23 cellular contexts compared by ENCODE assay signal in the genomic region with DNA sequence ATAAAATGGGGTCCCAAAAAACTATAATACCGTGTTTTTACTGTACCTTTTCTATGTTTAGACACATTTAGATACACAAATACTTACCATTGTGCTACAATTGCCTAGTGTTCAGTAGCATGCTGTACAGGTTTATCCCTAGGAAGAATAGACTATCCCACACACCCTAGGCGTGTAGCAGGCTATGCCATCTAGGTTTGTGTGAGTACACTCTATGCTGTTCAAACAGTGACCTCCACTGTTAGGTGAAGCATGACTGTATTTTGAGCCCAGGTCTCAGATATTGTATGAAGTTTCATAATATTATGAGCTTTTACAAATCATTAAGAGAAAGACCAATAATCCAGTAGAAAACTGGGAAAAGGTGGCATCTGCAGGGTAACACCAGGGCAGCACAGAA. TPM values are rescaled to one million over a fixed set of nuclear protein-coding genes. Genes with fewer than 3 reads are reported as not detected.
A peak's percentile ranks its signal among the peaks of the same experiment; 100 is the strongest.
DNase-seq lines count a peak whose midpoint lies in the region; ATAC-seq and TF ChIP-seq lines count a peak whose summit lies in the region.
"Had no signal": no experiment of that assay in that cellular context is flagged by ENCODE, and none has a peak within 500 bp of the region (broad histone marks: within the 10 kb centered on the region; RNA-seq: fewer than 3 reads in every experiment).

No MANE protein-coding gene starts in this region.

- no peak overlapping the region for H3K4me3 Mint-ChIP-seq in dendritic cell treated with granulocyte-macrophage colony-stimulating factor and Interleukin-4, amounts not matched to agents 40 ng/mL and 50 ng/mL, for 4 days
- H3K4me3 Mint-ChIP-seq: CD4-positive, alpha-beta T cell had no signal

- H3K9me2 ChIP-seq in SK-N-SH = no peaks in the 10 kb centered on the region

- no peak overlapping the region for H3K23ac ChIP-seq in trophoblast cell (ENCODE audit: low read length)

- H2BK12ac ChIP-seq in trophoblast cell (ENCODE audit: low read length) = no peak overlapping the region

- H3K18ac ChIP-seq in trophoblast cell (ENCODE audit: low read length) = no peak overlapping the region

- H3K36me3 Mint-ChIP-seq in dendritic cell treated with granulocyte-macrophage colony-stimulating factor and Interleukin-4, amounts not matched to agents 40 ng/mL and 50 ng/mL, for 4 days (ENCODE audit: low read depth) = peaks cover 85% of the 10 kb centered on the region

- CTCF ChIA-PET in SK-N-SH (lab: Yijun Ruan, JAX) = interaction anchor here (0.9 kb wide), 1 partner anchor 20 kb away, joined by 3 read pairs; no protein-coding TSS in a partner anchor

- H3K9me3 Mint-ChIP-seq in dendritic cell treated with granulocyte-macrophage colony-stimulating factor and Interleukin-4, amounts not matched to agents 40 ng/mL and 50 ng/mL, for 4 days = no peaks in the 10 kb centered on the region
- H3K9me3 Mint-ChIP-seq: CD4-positive, alpha-beta T cell; IgD-negative memory B cell had no signal

- H3K4ac ChIP-seq in trophoblast cell (ENCODE audit: low read depth, low read length) = no peak overlapping the region

- H3K9me3 ChIP-seq in SK-N-SH (no peaks in the 10 kb centered on the region), trophoblast cell (ENCODE audit: insufficient read depth, low read depth, low read length) (no peaks in the 10 kb centered on the region)
- H3K9me3 ChIP-seq: BLaER1 treated with 17β-estradiol and CSF1 and Interleukin-3, amounts not matched to agents 10 nM and 100 nM had no signal

- H3K4me1 ChIP-seq in SK-N-SH (ENCODE audit: control insufficient read depth in 1 of 2, insufficient read depth in 2 of 2, low read depth in 1 of 2, low read length in 1 of 2) (no peaks in the 10 kb centered on the region), trophoblast cell (ENCODE audit: control insufficient read depth in 1 of 2, insufficient read depth in 2 of 2, low read length in 2 of 2) (no peaks in the 10 kb centered on the region)

- WGBS in SK-N-SH (ENCODE audit: low lambda C conversion rate) = 89% methylated on average over 2 of the region's 2 CpGs
- WGBS in trophoblast cell (ENCODE audit: extremely low coverage, insufficient coverage, insufficient read length) = no CpG with 5 or more reads among the region's 2 CpGs

- no peak overlapping the region for H4K8ac ChIP-seq in trophoblast cell (ENCODE audit: low read depth, low read length)

- TF ChIP-seq RAD21 in SK-N-SH (IDR thresholded peaks at IDR 0.05; ENCODE audit: low read length) = no peak

- H3K27ac ChIP-seq in SK-N-SH (ENCODE audit: low read depth in 2 of 2, low read length in 1 of 2) (no peak overlapping the region), trophoblast cell (ENCODE audit: low read depth, low read length) (no peak overlapping the region)
- H3K27ac ChIP-seq: RWPE1 had no signal

- peak overlapping the region; percentile 57 for H3K27ac Mint-ChIP-seq in dendritic cell treated with granulocyte-macrophage colony-stimulating factor and Interleukin-4, amounts not matched to agents 40 ng/mL and 50 ng/mL, for 4 days
- H3K27ac Mint-ChIP-seq: CD4-positive, alpha-beta T cell; IgD-negative memory B cell had no signal

- POLR2A ChIA-PET in SK-N-SH (lab: Yijun Ruan, JAX) = no interaction called here

- no peak for TF ChIP-seq CTCF in SK-N-SH (IDR thresholded peaks at IDR 0.05)

- H3K4me3 ChIP-seq in SK-N-SH (ENCODE audit: low read depth in 2 of 2, low read length in 1 of 2) (no peak overlapping the region), trophoblast cell (ENCODE audit: low read depth, low read length) (no peak overlapping the region)
- H3K4me3 ChIP-seq: BLaER1 treated with 17β-estradiol and CSF1 and Interleukin-3, amounts not matched to agents 10 nM and 100 nM had no signal

- H3K27me3 ChIP-seq in SK-N-SH (ENCODE audit: insufficient read depth) (no peaks in the 10 kb centered on the region), trophoblast cell (ENCODE audit: insufficient read depth, low read length) (no peaks in the 10 kb centered on the region)
- H3K27me3 ChIP-seq: BLaER1 treated with 17β-estradiol and CSF1 and Interleukin-3, amounts not matched to agents 10 nM and 100 nM had no signal

- DNase-seq in SK-N-SH (no peak), NCI-H69 (lab: John Stamatoyannopoulos, UW) (peak; percentile 9), DMS53 treated with DMSO at 0.1 percent for 48 hours (lab: John Stamatoyannopoulos, UW; ENCODE audit: unreplicated experiment) (no peak), trophoblast cell (no peak)
- no peak for DNase-seq in stimulated activated naive CD4-positive, alpha-beta T cell treated with Interleukin-2 at 50 U/mL for 16 hours (lab: John Stamatoyannopoulos, UW)
- DNase-seq: CD4-positive, alpha-beta T cell; HCEC 1CT; NCI-H1092 treated with DMSO at 0.1 percent for 48 hours; NCI-H1436 treated with DMSO at 0.1 percent for 48 hours; NCI-H187 treated with DMSO at 0.1 percent for 48 hours; NCI-H2171 treated with DMSO at 0.1 percent for 48 hours; NCI-H345; NCI-H510A treated with DMSO at 0.1 percent for 48 hours; NCI-H748 treated with DMSO at 0.1 percent for 48 hours; NK-92 treated with Interleukin-12 subunit alpha and Interleukin-12 subunit beta, amount 100 ng/mL, for 24 hours; SHP77 treated with DMSO at 0.1 percent for 48 hours had no signal

- no peak overlapping the region for H3K4me2 ChIP-seq in SK-N-SH
- no peak overlapping the region for H3K4me2 ChIP-seq in trophoblast cell (ENCODE audit: low read length)
- H3K4me2 ChIP-seq: BLaER1 treated with 17β-estradiol and CSF1 and Interleukin-3, amounts not matched to agents 10 nM and 100 nM had no signal

- H4K20me1 ChIP-seq in SK-N-SH (ENCODE audit: insufficient read depth) = no peaks in the 10 kb centered on the region

- H4K12ac ChIP-seq in trophoblast cell (ENCODE audit: low read depth, low read length) = no peak overlapping the region

- H3K36me3 ChIP-seq in SK-N-SH (replicated peaks in 1 of 2; ENCODE audit: control insufficient read depth in 1 of 2, insufficient read depth in 2 of 2, low read length in 1 of 2) (peaks cover 6 to 13% of the 10 kb centered on the region in 2 experiments), trophoblast cell (ENCODE audit: control insufficient read depth in 1 of 2, insufficient read depth in 2 of 2, low read length in 2 of 2) (no peaks in the 10 kb centered on the region)

- H4K91ac ChIP-seq in trophoblast cell (ENCODE audit: low read depth, low read length) = no peak overlapping the region

- intact Hi-C loops in dendritic cell treated with granulocyte-macrophage colony-stimulating factor and Interleukin-4, amounts not matched to agents 40 ng/mL and 50 ng/mL, for 4 days (cut with micrococcal nuclease) = no loop called here

- TF ChIP-seq EP300 in SK-N-SH (IDR thresholded peaks at IDR 0.05; ENCODE audit: borderline replicate concordance in 1 of 2, low read depth in 1 of 2, low read length in 1 of 2) = no peak

- H3K4me1 Mint-ChIP-seq in dendritic cell treated with granulocyte-macrophage colony-stimulating factor and Interleukin-4, amounts not matched to agents 40 ng/mL and 50 ng/mL, for 4 days (ENCODE audit: low read depth) = peaks cover 28% of the 10 kb centered on the region

- ATAC-seq in SK-N-SH treated with all-trans-retinoic acid at 6 μM for 48 hours = peak; percentile 37; the same call in 2 of the 3 replicates
- ATAC-seq: Panc1 had no signal

- H3K79me2 ChIP-seq in SK-N-SH (ENCODE audit: insufficient read depth) (no peaks in the 10 kb centered on the region), trophoblast cell (ENCODE audit: control insufficient read depth, insufficient read depth, low read length, poor library complexity) (no peaks in the 10 kb centered on the region)

- no peak overlapping the region for H3K14ac ChIP-seq in trophoblast cell (ENCODE audit: low read length)

- H2AFZ ChIP-seq in SK-N-SH (ENCODE audit: low read depth) (no peak overlapping the region), trophoblast cell (ENCODE audit: insufficient read depth, low read length, poor library complexity) (no peak overlapping the region)

- H3K79me1 ChIP-seq in trophoblast cell (ENCODE audit: low read length) = no peaks in the 10 kb centered on the region

- no peak overlapping the region for H2BK5ac ChIP-seq in trophoblast cell (ENCODE audit: low read depth, low read length, poor library complexity)

- H3K27me3 Mint-ChIP-seq in dendritic cell treated with granulocyte-macrophage colony-stimulating factor and Interleukin-4, amounts not matched to agents 40 ng/mL and 50 ng/mL, for 4 days = no peaks in the 10 kb centered on the region
- H3K27me3 Mint-ChIP-seq: CD4-positive, alpha-beta T cell; IgD-negative memory B cell had no signal

- no peak overlapping the region for H2AK5ac ChIP-seq in trophoblast cell (ENCODE audit: low read length)

- no peak overlapping the region for H2BK120ac ChIP-seq in trophoblast cell (ENCODE audit: insufficient read depth, low read length, poor library complexity)

- peaks cover 5% of the 10 kb centered on the region for H3F3A ChIP-seq in SK-N-SH (replicated peaks; ENCODE audit: insufficient read depth)

- H3K9ac ChIP-seq in SK-N-SH (no peak overlapping the region), trophoblast cell (ENCODE audit: low read length) (no peak overlapping the region)
- H3K9ac ChIP-seq: BLaER1 treated with 17β-estradiol and CSF1 and Interleukin-3, amounts not matched to agents 10 nM and 100 nM had no signal

TF ChIP-seq in SK-N-SH treated with all-trans-retinoic acid at 6 μM for 48 hours, 23 proteins besides CTCF, POLR2A, EP300 and RAD21 (continues in another document):
- TF ChIP-seq ZNF565 (CRISPR knock-in tag; conservative IDR thresholded peaks at IDR 0.05; ENCODE audit: low read depth) (no peak), ZNF70 (CRISPR knock-in tag; IDR thresholded peaks at IDR 0.05) (no peak), ZFP30 (CRISPR knock-in tag; IDR thresholded peaks at IDR 0.05) (no peak)

TF ChIP-seq in SK-N-SH, 30 proteins besides CTCF, POLR2A, EP300 and RAD21:
- no peak for TF ChIP-seq FOXM1 (IDR thresholded peaks at IDR 0.05; ENCODE audit: low read depth)

RNA-seq across cellular contexts. Expression of gene MILR1, which starts 23.6 kb away (rescaled TPM):
- 4.9 and 6.0 TPM in 2 replicates for polyA plus RNA-seq in SK-N-SH (2012; rRNA removed)
- 4.8 and 4.9 TPM in 2 replicates for polyA plus RNA-seq in SK-N-SH (2012; cell fraction: cytosol; rRNA removed)
- 7.0 and 12.2 TPM in 2 replicates for polyA plus RNA-seq in SK-N-SH (2012; cell fraction: nucleus; rRNA removed)
- polyA plus RNA-seq in trophoblast cell (2013) = 0.18 and 0.29 TPM in 2 replicates
- polyA plus RNA-seq: H1 had no signal

RNA-seq across cellular contexts. Expression of gene POLG2, which starts 24.3 kb away (rescaled TPM):
- 18.0 and 20.1 TPM in 2 replicates for polyA plus RNA-seq in SK-N-SH (2012; rRNA removed)
- polyA plus RNA-seq in SK-N-SH (2012; cell fraction: cytosol; rRNA removed) = 12.7 and 14.4 TPM in 2 replicates
- polyA plus RNA-seq in SK-N-SH (2012; cell fraction: nucleus; rRNA removed) = 65.9 and 91.3 TPM in 2 replicates
- 7.7 and 8.4 TPM in 2 replicates for polyA plus RNA-seq in trophoblast cell (2013)

RNA-seq across cellular contexts. Expression of gene DDX5, which starts 33.5 kb away (rescaled TPM):
- 1,642 and 1,870 TPM in 2 replicates for polyA plus RNA-seq in SK-N-SH (2012; rRNA removed)
- polyA plus RNA-seq in SK-N-SH (2012; cell fraction: cytosol; rRNA removed) = 977 and 1,042 TPM in 2 replicates
- 3,803 and 5,284 TPM in 2 replicates for polyA plus RNA-seq in SK-N-SH (2012; cell fraction: nucleus; rRNA removed)
- 580 and 586 TPM in 2 replicates for polyA plus RNA-seq in trophoblast cell (2013)

RNA-seq across cellular contexts. Expression of gene CEP95, which starts 34.2 kb away (rescaled TPM):
- 30.8 and 40.1 TPM in 2 replicates for polyA plus RNA-seq in SK-N-SH (2012; rRNA removed)
- polyA plus RNA-seq in SK-N-SH (2012; cell fraction: cytosol; rRNA removed) = 25.2 and 26.1 TPM in 2 replicates
- 96.9 and 165 TPM in 2 replicates for polyA plus RNA-seq in SK-N-SH (2012; cell fraction: nucleus; rRNA removed)
- polyA plus RNA-seq in trophoblast cell (2013) = 36.1 and 37.4 TPM in 2 replicates
